In the genomic region with DNA sequence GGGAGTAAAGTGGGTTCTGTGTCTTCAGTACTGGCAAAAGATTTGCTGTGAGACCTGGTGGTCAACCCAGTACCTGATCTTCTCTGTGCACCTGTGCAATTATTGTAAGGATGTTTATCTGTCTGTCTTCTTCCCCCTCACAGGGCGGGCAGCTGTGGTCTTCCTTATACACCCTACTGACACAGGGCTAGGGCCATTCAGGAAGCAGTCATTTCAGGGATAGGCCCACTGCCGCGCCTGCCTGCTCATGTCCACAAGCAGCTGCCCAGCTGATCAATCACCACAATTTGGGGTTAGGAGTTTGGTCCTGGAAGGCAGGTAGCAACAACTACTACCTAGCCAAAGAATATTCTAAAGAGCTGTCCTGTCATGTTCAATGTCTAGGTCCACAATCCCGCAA, we compare ENCODE assay signal across 11 cellular contexts. TPM values are rescaled to one million over a fixed set of nuclear protein-coding genes. Genes with fewer than 3 reads are reported as not detected.
DNase-seq lines count a peak whose midpoint lies in the region; ATAC-seq, FAIRE-seq and TF ChIP-seq lines count a peak whose summit lies in the region.
"Had no signal": no experiment of that assay in that cellular context is flagged by ENCODE, and none has a peak within 500 bp of the region (broad histone marks: within the 10 kb centered on the region; RNA-seq: fewer than 3 reads in every experiment).

No MANE protein-coding gene starts in this region.

- TF ChIP-seq EP300 in GM12878 (IDR thresholded peaks at IDR 0.05; ENCODE audit: borderline replicate concordance in 1 of 2, control insufficient read depth in 1 of 2, low read depth in 2 of 2, low read length in 2 of 2) = no peak

- CTCF ChIA-PET in CD4-positive, alpha-beta memory T cell (lab: Charles Lee; ENCODE audit: partially characterized antibody) = interaction anchor here (1.1 to 8.1 kb wide), 7 partner anchors 22 to 205 kb away, joined by 3 to 87 read pairs (median 10); a partner anchor contains a TSS
- CTCF ChIA-PET in GM12878 (lab: Yijun Ruan, JAX) = interaction anchor here (0.8 to 7.5 kb wide), 5 partner anchors 17 to 122 kb away, joined by 4 to 153 read pairs (median 6); a partner anchor contains a TSS

- peaks cover 0 to under 1% of the 10 kb centered on the region in 2 donors for H3K27me3 Mint-ChIP-seq in CD4-positive, alpha-beta memory T cell
- no peaks in the 10 kb centered on the region for H3K27me3 Mint-ChIP-seq in naive thymus-derived CD8-positive, alpha-beta T cell

- no peak for FAIRE-seq in GM12878 (lab: Jason Lieb, UNC)

- POLR2A ChIA-PET in CD4-positive, alpha-beta memory T cell (lab: Charles Lee; ENCODE audit: partially characterized antibody) = interaction anchor here (0.9 to 9.7 kb wide), 8 partner anchors 14 to 121 kb away, joined by 3 to 54 read pairs (median 8); a partner anchor contains a TSS
- POLR2A ChIA-PET in GM12878 (lab: Charles Lee) = interaction anchor here (1.0 to 7.5 kb wide), 4 partner anchors 15 to 115 kb away, joined by 3 to 88 read pairs (median 6); a partner anchor contains a TSS
- POLR2A ChIA-PET in naive thymus-derived CD8-positive, alpha-beta T cell (lab: Charles Lee) = interaction anchor here (0.9 to 2.7 kb wide), 4 partner anchors 18 to 224 kb away, joined by 4 to 12 read pairs (median 6); a partner anchor contains a TSS

- RAD21 ChIA-PET in GM12878 (lab: Charles Lee; ENCODE audit: unreplicated experiment) = interaction anchor here (1.0 to 6.4 kb wide), 3 partner anchors 15 to 156 kb away, joined by 3 to 92 read pairs (median 3); no protein-coding TSS in a partner anchor

- H3K36me3 ChIP-seq in CD4-positive, alpha-beta memory T cell (ENCODE audit: insufficient read depth, low read length) = no peaks in the 10 kb centered on the region
- H3K36me3 ChIP-seq in Karpas-422 (ENCODE audit: insufficient read depth, low read length) = no peaks in the 10 kb centered on the region
- no peaks in the 10 kb centered on the region for H3K36me3 ChIP-seq in GM12878 (ENCODE audit: control insufficient read depth in 2 of 2, insufficient read depth in 2 of 2, low read length in 1 of 2)
- no peaks in the 10 kb centered on the region for H3K36me3 ChIP-seq in GM23248 (ENCODE audit: low read depth)
- H3K36me3 ChIP-seq: adrenal gland, right lobe of liver had no signal

- in situ Hi-C loops in GM12878 (cut with MboI) (no loop called here), GM23248 (cut with MboI) (no loop called here), GM13977 (cut with MboI; ENCODE audit: low pct_unique_long_range_greater_than_20kb, low sequenced_read_pairs, unreplicated experiment) (no loop called here)

- peak overlapping the region; percentile 81 to 93 (median 91) for H3K27ac Mint-ChIP-seq in CD4-positive, alpha-beta memory T cell
- H3K27ac Mint-ChIP-seq in naive thymus-derived CD8-positive, alpha-beta T cell = peak overlapping the region; percentile 76 to 95 (median 92)

- SMC1A ChIA-PET in GM12878 (lab: Charles Lee; ENCODE audit: uncharacterized antibody, unreplicated experiment) = interaction anchor here (1.1 kb wide), 1 partner anchor 24 kb away, joined by 3 read pairs; no protein-coding TSS in a partner anchor

- intact Hi-C loops in CD4-positive, alpha-beta memory T cell (cut with micrococcal nuclease) = no loop called here
- intact Hi-C loops in GM12878 (cut with micrococcal nuclease; ENCODE audit: unreplicated experiment) = no loop called here

- H2AFZ ChIP-seq in Karpas-422 (ENCODE audit: low read length) (peak overlapping the region; percentile 56; the same call in 1 of the 2 replicates), GM12878 (ENCODE audit: control insufficient read depth, low read depth, low read length) (peak overlapping the region; percentile 54), GM23248 (no peak overlapping the region)

- peaks cover 52% of the 10 kb centered on the region for H3K4me1 ChIP-seq in CD4-positive, alpha-beta memory T cell (ENCODE audit: insufficient read depth, low read length)
- H3K4me1 ChIP-seq in Karpas-422 (ENCODE audit: low read length) (peaks cover 47% of the 10 kb centered on the region), GM12878 (ENCODE audit: control insufficient read depth, insufficient read depth, low read length) (peaks cover 8% of the 10 kb centered on the region), GM23248 (ENCODE audit: insufficient read depth) (peaks cover 23% of the 10 kb centered on the region)

- H3K4me3 ChIP-seq in CD4-positive, alpha-beta memory T cell (ENCODE audit: low read length in 2 of 2) = no peak overlapping the region
- H3K4me3 ChIP-seq in Karpas-422 (ENCODE audit: low read length) = peak overlapping the region; percentile 59
- no peak overlapping the region for H3K4me3 ChIP-seq in GM12878
- no peak overlapping the region for H3K4me3 ChIP-seq in GM23248

- H3K79me2 ChIP-seq in Karpas-422 (ENCODE audit: low read length) (peaks cover 25% of the 10 kb centered on the region), GM12878 (ENCODE audit: control insufficient read depth, insufficient read depth, low read length) (peaks cover 38% of the 10 kb centered on the region), GM23248 (ENCODE audit: insufficient read depth) (0 out of 2 replicates have a peak, but pooled peaks cover 7% of the 10 kb centered on the region)

- DNase-seq in CD4-positive, alpha-beta memory T cell = no peak
- no peak for DNase-seq in Karpas-422
- no peak for DNase-seq in GM12878 (ENCODE audit: low read depth, low spot score)
- DNase-seq in naive thymus-derived CD8-positive, alpha-beta T cell = no peak
- no peak for DNase-seq in GM23248
- DNase-seq in GM13977 (ENCODE audit: low spot score) = no peak
- DNase-seq in SIG-M5 (lab: John Stamatoyannopoulos, UW) = no peak
- DNase-seq: adrenal gland, NCI-H1048 had no signal

- ATAC-seq in GM12878 (no peak), GM19397 (IDR thresholded peaks at IDR 0.05; ENCODE audit: unreplicated experiment) (no peak)
- no peak for ATAC-seq in naive thymus-derived CD8-positive, alpha-beta T cell

- H3F3A ChIP-seq in GM23248 (ENCODE audit: insufficient read depth) = no peaks in the 10 kb centered on the region

- peaks cover 36 to 54% (median 43%) of the 10 kb centered on the region in 4 donors for H3K4me1 Mint-ChIP-seq in CD4-positive, alpha-beta memory T cell
- H3K4me1 Mint-ChIP-seq in naive thymus-derived CD8-positive, alpha-beta T cell = peaks cover 23 to 52% (median 48%) of the 10 kb centered on the region in 4 donors

- WGBS in GM12878 (ENCODE audit: insufficient coverage, insufficient replicate concordance, low lambda C conversion rate, missing lambda C conversion rate) = 99% methylated on average over 4 of the region's 4 CpGs
- 91 to 98% methylated on average over 4 of the region's 4 CpGs for WGBS in GM23248 (ENCODE audit: low coverage in 1 of 2, low lambda C conversion rate in 2 of 2, missing lambda C conversion rate in 2 of 2), 2 experiments

- no peaks in the 10 kb centered on the region for H3K9me3 ChIP-seq in CD4-positive, alpha-beta memory T cell (ENCODE audit: control insufficient read depth in 1 of 2, low read length in 2 of 2)
- H3K9me3 ChIP-seq in Karpas-422 (ENCODE audit: low read length) = no peaks in the 10 kb centered on the region
- H3K9me3 ChIP-seq in GM12878 (replicated peaks; ENCODE audit: control insufficient read depth, insufficient read depth, low read length) = no peaks in the 10 kb centered on the region
- no peaks in the 10 kb centered on the region for H3K9me3 ChIP-seq in GM23248 (ENCODE audit: low read depth)
- H3K9me3 ChIP-seq: adrenal gland, right lobe of liver had no signal

- H3K27me3 ChIP-seq in CD4-positive, alpha-beta memory T cell (ENCODE audit: insufficient read depth, low read length) = no peaks in the 10 kb centered on the region
- H3K27me3 ChIP-seq in Karpas-422 (ENCODE audit: low read length) (no peaks in the 10 kb centered on the region), GM12878 (replicated peaks in 1 of 2; ENCODE audit: control insufficient read depth in 2 of 2, insufficient read depth in 2 of 2, low read length in 1 of 2) (no peaks in the 10 kb centered on the region), GM23248 (replicated peaks; ENCODE audit: insufficient read depth) (no peaks in the 10 kb centered on the region)
- H3K27me3 ChIP-seq: adrenal gland, right lobe of liver had no signal

- H3K9me3 Mint-ChIP-seq in CD4-positive, alpha-beta memory T cell = peaks cover 0 to 1% (median 0%) of the 10 kb centered on the region in 8 donors
- H3K9me3 Mint-ChIP-seq in naive thymus-derived CD8-positive, alpha-beta T cell = no peaks in the 10 kb centered on the region

- no peak for TF ChIP-seq RAD21 in GM12878 (IDR thresholded peaks at IDR 0.05; ENCODE audit: insufficient read depth, low read depth, low read length)

- no peak for TF ChIP-seq POLR2A in GM12878 (IDR thresholded peaks at IDR 0.05; ENCODE audit: low read depth, low read length)

- peak overlapping the region; percentile 76 for H3K27ac ChIP-seq in CD4-positive, alpha-beta memory T cell (ENCODE audit: low read depth, low read length)
- no peak overlapping the region for H3K27ac ChIP-seq in Karpas-422 (ENCODE audit: low read length)
- no peak overlapping the region for H3K27ac ChIP-seq in GM12878 (ENCODE audit: control insufficient read depth, insufficient read depth)
- no peak overlapping the region for H3K27ac ChIP-seq in GM23248

- H3K9me2 ChIP-seq in Karpas-422 (replicated peaks; ENCODE audit: insufficient read depth, low read length) (no peaks in the 10 kb centered on the region), GM23248 (ENCODE audit: insufficient read depth) (no peaks in the 10 kb centered on the region)

- H3K36me3 Mint-ChIP-seq in CD4-positive, alpha-beta memory T cell = no peaks in the 10 kb centered on the region
- no peaks in the 10 kb centered on the region for H3K36me3 Mint-ChIP-seq in naive thymus-derived CD8-positive, alpha-beta T cell

- TF ChIP-seq CTCF in GM12878 (IDR thresholded peaks at IDR 0.05 in 2 of 3, conservative IDR thresholded peaks at IDR 0.05 in 1 of 3; ENCODE audit: control insufficient read depth in 2 of 3, extremely low read depth in 1 of 3, insufficient read depth in 1 of 3, low read depth in 3 of 3, low read length in 3 of 3) (no peak), GM13977 (IDR thresholded peaks at IDR 0.05; ENCODE audit: extremely low read depth, insufficient read depth, missing control alignments) (no peak)

- H3K9ac ChIP-seq in Karpas-422 (ENCODE audit: low read length) (no peak overlapping the region), GM12878 (ENCODE audit: control insufficient read depth, insufficient read depth, low read length) (no peak overlapping the region), GM23248 (no peak overlapping the region)

- BruUV-seq in GM12878 (replicated peaks; lab: Mats Ljungman, UMichigan) = no TSS peak

- peak overlapping the region; percentile 82 to 91 (median 87) for H3K4me3 Mint-ChIP-seq in CD4-positive, alpha-beta memory T cell
- peak overlapping the region in 8 of 10 donors; percentile 76 to 95 (median 88) for H3K4me3 Mint-ChIP-seq in naive thymus-derived CD8-positive, alpha-beta T cell

- H4K20me1 ChIP-seq in Karpas-422 (ENCODE audit: insufficient read depth, low read depth, low read length) (peaks cover 7% of the 10 kb centered on the region; the same call in 1 of the 2 replicates), GM12878 (ENCODE audit: control insufficient read depth, insufficient read depth) (no peaks in the 10 kb centered on the region), GM23248 (ENCODE audit: insufficient read depth) (no peaks in the 10 kb centered on the region)

- H3K4me2 ChIP-seq in Karpas-422 (ENCODE audit: low read depth, low read length, poor library complexity, severe bottlenecking) = peak overlapping the region; percentile 78
- H3K4me2 ChIP-seq in GM12878 (ENCODE audit: control insufficient read depth, insufficient read depth) = no peak overlapping the region
- no peak overlapping the region for H3K4me2 ChIP-seq in GM23248 (ENCODE audit: unreplicated experiment)

RNA-seq across cellular contexts. Expression of a gene that starts 1.2 kb away (rescaled TPM):
- total RNA-seq in CD4-positive, alpha-beta memory T cell = 1 to 10 TPM; 6.7 to 7.2 TPM
- 1 to 10 TPM in 1 of 2 donors, under 1 TPM in 1; 0.94 to 5.3 TPM for polyA plus RNA-seq in CD4-positive, alpha-beta memory T cell
- 5.6 and 6.4 TPM in 2 replicates for total RNA-seq in Karpas-422 (2014; rRNA removed; shearing (Covaris generic); ENCODE audit: low replicate concordance)
- 38.9 and 42.1 TPM in 2 replicates for total RNA-seq in GM12878 (2013; cell fraction: nucleolus; rRNA removed)
- total RNA-seq in GM12878 (2014; rRNA removed) (6.6 and 9.0 TPM in 2 replicates), GM12878 (2014; rRNA removed; fragmentation: Illumina TruSeq; extraction: Trizol) (6.4 and 7.2 TPM in 2 replicates), GM12878 (2021) (13.8 and 14.4 TPM in 2 replicates)
- 7.6 TPM for polyA plus RNA-seq in GM12878 (2011; ENCODE audit: low read depth)
- polyA plus RNA-seq in GM12878 (2011; rRNA removed) (5.3 and 10.1 TPM in 2 replicates), GM12878 (2014; fragmentation: Illumina TruSeq; extraction: Trizol) (12.6 and 13.7 TPM in 2 replicates), GM12878 (2014; fragmentation: Nextera tagmentation; extraction: Ambion mirVana) (1 to 10 TPM; 2.4 to 2.8 TPM), GM12878 (2014; rRNA removed) (10.1 and 10.4 TPM in 2 replicates), GM12878 (2016; fragmentation: Nextera tagmentation; extraction: Ambion mirVana) (1 to 10 TPM; 2.7 to 7.2 TPM), GM23248 (2016; fragmentation: Nextera tagmentation; extraction: Ambion mirVana) (2.4 and 2.8 TPM in 2 replicates)
- 13.4 and 15.7 TPM in 2 replicates for polyA plus RNA-seq in GM12878 (2011; cell fraction: cytosol; rRNA removed)
- 14.4 and 17.6 TPM in 2 replicates for polyA plus RNA-seq in GM12878 (2011; cell fraction: nucleus; rRNA removed)
- polyA plus RNA-seq in GM12878 (2012) = 11.7 and 18.3 TPM in 2 replicates
- 16.5 and 23.7 TPM in 2 replicates for polyA minus RNA-seq in GM12878 (2011; rRNA and poly(A)+ RNA removed)
- 8.3 and 10.2 TPM in 2 replicates for polyA minus RNA-seq in GM12878 (2011; cell fraction: cytosol; rRNA and poly(A)+ RNA removed)
- 10.4 and 13.0 TPM in 2 replicates for polyA minus RNA-seq in GM12878 (2011; cell fraction: nucleus; rRNA and poly(A)+ RNA removed)
- 1 to 10 TPM; 4.5 to 4.9 TPM for total RNA-seq in naive thymus-derived CD8-positive, alpha-beta T cell
- polyA plus RNA-seq in naive thymus-derived CD8-positive, alpha-beta T cell = 1 to 10 TPM in 2 of 3 donors, under 1 TPM in 1; 0.63 to 2.2 (median 1.3) TPM
- total RNA-seq in GM23248 (2014; rRNA removed; shearing (Covaris generic)) = 4.8 and 6.1 TPM in 2 replicates

RNA-seq across cellular contexts. Expression of a gene that starts 19.7 kb away (rescaled TPM):
- 10 to 100 TPM; 10.1 to 12.6 TPM for total RNA-seq in CD4-positive, alpha-beta memory T cell
- 10 to 100 TPM; 21.3 to 22.4 TPM for polyA plus RNA-seq in CD4-positive, alpha-beta memory T cell
- total RNA-seq in Karpas-422 (2014; rRNA removed; shearing (Covaris generic); ENCODE audit: low replicate concordance) = 6.3 and 23.5 TPM in 2 replicates
- 16.0 and 16.7 TPM in 2 replicates for total RNA-seq in GM12878 (2013; cell fraction: nucleolus; rRNA removed)
- total RNA-seq in GM12878 (2014; rRNA removed) = 8.7 and 9.3 TPM in 2 replicates
- total RNA-seq in GM12878 (2014; rRNA removed; fragmentation: Illumina TruSeq; extraction: Trizol) = 6.1 and 6.7 TPM in 2 replicates
- total RNA-seq in GM12878 (2021) = 5.7 and 5.8 TPM in 2 replicates
- polyA plus RNA-seq in GM12878 (2011; ENCODE audit: low read depth) = 5.9 TPM
- 12.8 and 13.1 TPM in 2 replicates for polyA plus RNA-seq in GM12878 (2011; rRNA removed)
- polyA plus RNA-seq in GM12878 (2011; cell fraction: cytosol; rRNA removed) = 10.7 and 11.3 TPM in 2 replicates
- 7.2 and 10.9 TPM in 2 replicates for polyA plus RNA-seq in GM12878 (2011; cell fraction: nucleus; rRNA removed)
- 7.0 and 8.4 TPM in 2 replicates for polyA plus RNA-seq in GM12878 (2012)
- 7.9 and 9.1 TPM in 2 replicates for polyA plus RNA-seq in GM12878 (2014; fragmentation: Illumina TruSeq; extraction: Trizol)
- 10 to 100 TPM; 12.1 to 15.1 TPM for polyA plus RNA-seq in GM12878 (2014; fragmentation: Nextera tagmentation; extraction: Ambion mirVana)
- polyA plus RNA-seq in GM12878 (2014; rRNA removed) = 8.8 and 8.9 TPM in 2 replicates
- 10 to 100 TPM; 14.0 to 16.3 TPM for polyA plus RNA-seq in GM12878 (2016; fragmentation: Nextera tagmentation; extraction: Ambion mirVana)
- 8.3 and 13.1 TPM in 2 replicates for polyA minus RNA-seq in GM12878 (2011; rRNA and poly(A)+ RNA removed)
- 2.0 and 2.9 TPM in 2 replicates for polyA minus RNA-seq in GM12878 (2011; cell fraction: cytosol; rRNA and poly(A)+ RNA removed)
- 3.3 and 6.4 TPM in 2 replicates for polyA minus RNA-seq in GM12878 (2011; cell fraction: nucleus; rRNA and poly(A)+ RNA removed)
- total RNA-seq in naive thymus-derived CD8-positive, alpha-beta T cell = 1 to 10 TPM; 7.4 to 9.1 TPM
- 10 to 100 TPM; 20.9 to 21.3 (median 21.3) TPM for polyA plus RNA-seq in naive thymus-derived CD8-positive, alpha-beta T cell
- total RNA-seq in GM23248 (2014; rRNA removed; shearing (Covaris generic)) = 24.6 and 29.5 TPM in 2 replicates
- 22.3 and 25.5 TPM in 2 replicates for polyA plus RNA-seq in GM23248 (2016; fragmentation: Nextera tagmentation; extraction: Ambion mirVana)

RNA-seq across cellular contexts. Expression of a gene that starts 56.5 kb away (rescaled TPM):
- total RNA-seq in CD4-positive, alpha-beta memory T cell = 10 to 100 TPM; 55.1 to 57.4 TPM
- polyA plus RNA-seq in CD4-positive, alpha-beta memory T cell = 10 to 100 TPM in 1 of 2 donors, 1 to 10 TPM in 1; 3.7 to 13.2 TPM
- 7.0 and 7.9 TPM in 2 replicates for total RNA-seq in Karpas-422 (2014; rRNA removed; shearing (Covaris generic); ENCODE audit: low replicate concordance)
- total RNA-seq in GM12878 (2013; cell fraction: nucleolus; rRNA removed) = 20.3 and 22.8 TPM in 2 replicates
- total RNA-seq in GM12878 (2014; rRNA removed) (4.0 and 4.7 TPM in 2 replicates), GM12878 (2014; rRNA removed; fragmentation: Illumina TruSeq; extraction: Trizol) (2.8 and 3.2 TPM in 2 replicates), GM12878 (2021) (14.3 and 14.9 TPM in 2 replicates)
- polyA plus RNA-seq in GM12878 (2011; ENCODE audit: low read depth) = 3.6 TPM
- polyA plus RNA-seq in GM12878 (2011; rRNA removed) (3.2 and 9.6 TPM in 2 replicates), GM12878 (2014; fragmentation: Illumina TruSeq; extraction: Trizol) (1.8 and 7.9 TPM in 2 replicates), GM12878 (2014; fragmentation: Nextera tagmentation; extraction: Ambion mirVana) (1 to 10 TPM in 1 of 2 experiments, under 1 TPM in 1; 0.72 to 1.9 TPM), GM12878 (2014; rRNA removed) (7.6 and 9.5 TPM in 2 replicates), GM12878 (2016; fragmentation: Nextera tagmentation; extraction: Ambion mirVana) (1 to 10 TPM; 2.6 to 3.0 TPM), GM23248 (2016; fragmentation: Nextera tagmentation; extraction: Ambion mirVana) (0.94 and 0.98 TPM in 2 replicates)
- polyA plus RNA-seq in GM12878 (2011; cell fraction: cytosol; rRNA removed) = 12.6 and 16.8 TPM in 2 replicates
- polyA plus RNA-seq in GM12878 (2011; cell fraction: nucleus; rRNA removed) = 28.6 and 33.7 TPM in 2 replicates
- polyA plus RNA-seq in GM12878 (2012) = 7.6 and 8.5 TPM in 2 replicates
- polyA minus RNA-seq in GM12878 (2011; rRNA and poly(A)+ RNA removed) = 15.1 and 29.7 TPM in 2 replicates
- 14.7 and 16.7 TPM in 2 replicates for polyA minus RNA-seq in GM12878 (2011; cell fraction: cytosol; rRNA and poly(A)+ RNA removed)
- polyA minus RNA-seq in GM12878 (2011; cell fraction: nucleus; rRNA and poly(A)+ RNA removed) = 10.8 and 21.8 TPM in 2 replicates
- 10 to 100 TPM; 40.0 to 41.1 TPM for total RNA-seq in naive thymus-derived CD8-positive, alpha-beta T cell
- polyA plus RNA-seq in naive thymus-derived CD8-positive, alpha-beta T cell = 10 to 100 TPM in 2 of 3 donors, 1 to 10 TPM in 1; 2.8 to 12.0 (median 11.4) TPM
- 5.0 and 5.2 TPM in 2 replicates for total RNA-seq in GM23248 (2014; rRNA removed; shearing (Covaris generic))
